13 cellular contexts compared by ENCODE assay signal in the genomic region with DNA sequence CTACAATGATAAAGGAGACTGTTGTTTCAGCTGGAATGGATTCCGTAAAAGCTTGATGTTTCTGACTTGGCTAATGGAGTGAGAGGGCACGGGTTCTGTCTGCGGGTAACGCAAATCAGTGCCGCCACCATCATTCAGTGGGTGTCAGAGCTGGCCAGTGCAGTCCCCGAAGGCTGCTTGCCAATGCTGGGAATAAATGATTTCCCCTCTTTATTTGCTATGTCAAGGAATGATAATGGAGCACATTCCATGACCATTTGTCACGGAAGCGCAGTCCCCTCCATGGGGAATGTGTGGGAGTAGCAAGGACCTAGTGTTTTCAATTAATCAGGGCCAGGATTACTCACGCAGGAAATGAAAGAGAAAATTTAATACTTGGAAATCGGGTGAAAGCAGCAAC.
DNase-seq lines count a peak whose midpoint lies in the region; ATAC-seq and TF ChIP-seq lines count a peak whose summit lies in the region.
"Had no signal": no experiment of that assay in that cellular context is flagged by ENCODE, and none has a peak within 500 bp of the region (broad histone marks: within the 10 kb centered on the region; RNA-seq: fewer than 3 reads in every experiment).

No MANE protein-coding gene starts in this region.

- H3K9me3 ChIP-seq in HEK293 (ENCODE audit: control insufficient read depth, insufficient read depth, low read depth, low read length), result no peaks in the 10 kb centered on the region
- H3K9me3 ChIP-seq in body of pancreas, result no peaks in the 10 kb centered on the region
- H3K9me3 ChIP-seq in left ventricle myocardium inferior (replicated peaks), result no peaks in the 10 kb centered on the region
- no peaks in the 10 kb centered on the region for H3K9me3 ChIP-seq in skeletal muscle satellite cell (replicated peaks; ENCODE audit: low read length)

- H3K27ac ChIP-seq in HEK293 (ENCODE audit: extremely low read depth, low read depth, low read length), result no peak overlapping the region
- H3K27ac ChIP-seq in body of pancreas, result peak overlapping the region in 2 of 4 donors; percentile 49 to 67
- peak overlapping the region; percentile 44 for H3K27ac ChIP-seq in left ventricle myocardium inferior (replicated peaks)

- H3K36me3 ChIP-seq in HEK293 (ENCODE audit: control insufficient read depth in 2 of 2, insufficient read depth in 1 of 2, low read length in 2 of 2) (no peaks in the 10 kb centered on the region), body of pancreas (replicated peaks in 1 of 2; ENCODE audit: insufficient read depth in 1 of 2, low read depth in 2 of 2) (no peaks in the 10 kb centered on the region), left ventricle myocardium inferior (no peaks in the 10 kb centered on the region), skeletal muscle satellite cell (ENCODE audit: insufficient read depth, low read length) (no peaks in the 10 kb centered on the region)

- H3K4me3 ChIP-seq in HEK293 (ENCODE audit: low read depth, low read length) (no peak overlapping the region), body of pancreas (no peak overlapping the region), left ventricle myocardium inferior (no peak overlapping the region), skeletal muscle satellite cell (ENCODE audit: low read length) (peak overlapping the region; percentile 54)
- H3K4me3 ChIP-seq: skin epidermis had no signal

- ATAC-seq in body of pancreas, result peak; percentile 85

- H3K27me3 Mint-ChIP-seq in activated T-helper 2 cell treated with anti-CD3 and anti-CD28 coated beads, Interferon-gamma antibody, Interleukin-2, Interleukin-4, amounts not matched to agents 10 μg/mL and 5 μg/mL and 100 μg/mL, durations not matched to agents 14 hours and 24 hours and 36 hours (ENCODE audit: low read depth), result no peaks in the 10 kb centered on the region
- no peaks in the 10 kb centered on the region for H3K27me3 Mint-ChIP-seq in activated T-cell treated with anti-CD3 and anti-CD28 coated beads, Interleukin-2, amount 50 U/mL, for 24 hours
- H3K27me3 Mint-ChIP-seq: IgD-negative memory B cell had no signal

- no peaks in the 10 kb centered on the region for H3K4me1 Mint-ChIP-seq in activated T-helper 2 cell treated with anti-CD3 and anti-CD28 coated beads, Interferon-gamma antibody, Interleukin-2, Interleukin-4, amounts not matched to agents 10 μg/mL and 5 μg/mL and 100 μg/mL, durations not matched to agents 14 hours and 24 hours and 36 hours (ENCODE audit: low read depth)
- no peaks in the 10 kb centered on the region for H3K4me1 Mint-ChIP-seq in activated T-cell treated with anti-CD3 and anti-CD28 coated beads, Interleukin-2, amount 50 U/mL, for 24 hours (ENCODE audit: low read depth)
- H3K4me1 Mint-ChIP-seq: IgD-negative memory B cell had no signal

- CTCF ChIA-PET in HEK293 (lab: Yijun Ruan, JAX), result interaction anchor here (0.6 to 22.8 kb wide), 6 partner anchors 12 to 396 kb away, joined by 3 to 566 read pairs (median 6); no protein-coding TSS in a partner anchor

- H3K9me3 Mint-ChIP-seq in activated T-helper 2 cell treated with anti-CD3 and anti-CD28 coated beads, Interferon-gamma antibody, Interleukin-2, Interleukin-4, amounts not matched to agents 10 μg/mL and 5 μg/mL and 100 μg/mL, durations not matched to agents 14 hours and 24 hours and 36 hours, result no peaks in the 10 kb centered on the region
- H3K9me3 Mint-ChIP-seq in activated T-cell treated with anti-CD3 and anti-CD28 coated beads, Interleukin-2, amount 50 U/mL, for 24 hours, result peaks cover 4% of the 10 kb centered on the region

- H3K36me3 Mint-ChIP-seq in activated T-helper 2 cell treated with anti-CD3 and anti-CD28 coated beads, Interferon-gamma antibody, Interleukin-2, Interleukin-4, amounts not matched to agents 10 μg/mL and 5 μg/mL and 100 μg/mL, durations not matched to agents 14 hours and 24 hours and 36 hours (ENCODE audit: low read depth), result no peaks in the 10 kb centered on the region
- H3K36me3 Mint-ChIP-seq in activated T-cell treated with anti-CD3 and anti-CD28 coated beads, Interleukin-2, amount 50 U/mL, for 24 hours (ENCODE audit: low read depth), result no peaks in the 10 kb centered on the region
- H3K36me3 Mint-ChIP-seq: IgD-negative memory B cell had no signal

- H3K4me3 Mint-ChIP-seq in activated T-helper 2 cell treated with anti-CD3 and anti-CD28 coated beads, Interferon-gamma antibody, Interleukin-2, Interleukin-4, amounts not matched to agents 10 μg/mL and 5 μg/mL and 100 μg/mL, durations not matched to agents 14 hours and 24 hours and 36 hours (ENCODE audit: low read depth), result no peak overlapping the region
- H3K4me3 Mint-ChIP-seq in activated T-cell treated with anti-CD3 and anti-CD28 coated beads, Interleukin-2, amount 50 U/mL, for 24 hours, result no peak overlapping the region
- H3K4me3 Mint-ChIP-seq: IgD-negative memory B cell had no signal

- H3K27ac Mint-ChIP-seq in activated T-helper 2 cell treated with anti-CD3 and anti-CD28 coated beads, Interferon-gamma antibody, Interleukin-2, Interleukin-4, amounts not matched to agents 10 μg/mL and 5 μg/mL and 100 μg/mL, durations not matched to agents 14 hours and 24 hours and 36 hours, result no peak overlapping the region
- no peak overlapping the region for H3K27ac Mint-ChIP-seq in activated T-cell treated with anti-CD3 and anti-CD28 coated beads, Interleukin-2, amount 50 U/mL, for 24 hours
- H3K27ac Mint-ChIP-seq: IgD-negative memory B cell had no signal

- H3K4me1 ChIP-seq in HEK293 (ENCODE audit: control insufficient read depth, insufficient read depth, low read length) (peaks cover 10% of the 10 kb centered on the region), body of pancreas (peaks cover 6% of the 10 kb centered on the region), left ventricle myocardium inferior (no peaks in the 10 kb centered on the region), skeletal muscle satellite cell (ENCODE audit: control insufficient read depth, insufficient read depth, low read length) (peaks cover 13% of the 10 kb centered on the region)

- peak; percentile 16 to 55 (median 38) for DNase-seq in body of pancreas
- peak; percentile 20 for DNase-seq in left ventricle myocardium inferior
- no peak for DNase-seq in DMS79 treated with DMSO at 0.1 percent for 48 hours (lab: John Stamatoyannopoulos, UW)
- DNase-seq in activated T-helper 2 cell treated with anti-CD3 and anti-CD28 coated beads, Interferon-gamma antibody, Interleukin-2, Interleukin-4, amounts not matched to agents 10 μg/mL and 5 μg/mL and 100 μg/mL, durations not matched to agents 14 hours and 24 hours and 36 hours (ENCODE audit: low spot score), result no peak
- DNase-seq in activated T-cell treated with anti-CD3 and anti-CD28 coated beads, Interleukin-2, amount 50 U/mL, for 24 hours, result no peak
- DNase-seq: activated T-cell treated with anti-CD3 and anti-CD28 coated beads, Interleukin-2, amount 50 U/mL, for 1 hour; anterior cingulate cortex; DMS153; NCI-H146 had no signal

- TF ChIP-seq CTCF in HEK293 (tag by site-specific recombination; IDR thresholded peaks at IDR 0.05) (no peak), body of pancreas (IDR thresholded peaks at IDR 0.05) (no peak), left ventricle myocardium inferior (IDR thresholded peaks at IDR 0.05; ENCODE audit: borderline replicate concordance) (no peak)

- H3K4me2 ChIP-seq in skeletal muscle satellite cell (ENCODE audit: low read length), result peak overlapping the region; percentile 61

- TF ChIP-seq POLR2A in body of pancreas (IDR thresholded peaks at IDR 0.05), result no peak

- intact Hi-C loops in body of pancreas (cut with DNase I) (no loop called here), left ventricle myocardium inferior (cut with micrococcal nuclease) (no loop called here)
- intact Hi-C loops in activated T-helper 2 cell treated with anti-CD3 and anti-CD28 coated beads, Interferon-gamma antibody, Interleukin-2, Interleukin-4, amounts not matched to agents 10 μg/mL and 5 μg/mL and 100 μg/mL, durations not matched to agents 14 hours and 24 hours and 36 hours (cut with micrococcal nuclease), result no loop called here

- WGBS in body of pancreas, 2 donors, result 50 to 63% methylated on average over 10 of the region's 10 CpGs

- peak overlapping the region; percentile 29 for H3K9ac ChIP-seq in skeletal muscle satellite cell (ENCODE audit: low read depth, low read length)

- H3K27me3 ChIP-seq in body of pancreas, result no peaks in the 10 kb centered on the region
- peaks cover 11% of the 10 kb centered on the region for H3K27me3 ChIP-seq in left ventricle myocardium inferior (ENCODE audit: low read depth)
- H3K27me3 ChIP-seq in skeletal muscle satellite cell (ENCODE audit: control insufficient read depth, insufficient read depth, low read length), result no peaks in the 10 kb centered on the region

- POLR2A ChIA-PET in HEK293 (lab: Yijun Ruan, JAX), result no interaction called here

TF ChIP-seq in HEK293, 187 proteins besides CTCF, POLR2A, EP300 and RAD21 (continues in another document):
- peak; percentile 48; the same call in 1 of the 2 replicates for TF ChIP-seq ZFHX2 (tag by site-specific recombination; conservative IDR thresholded peaks at IDR 0.05)
- TF ChIP-seq, protein P1, sequence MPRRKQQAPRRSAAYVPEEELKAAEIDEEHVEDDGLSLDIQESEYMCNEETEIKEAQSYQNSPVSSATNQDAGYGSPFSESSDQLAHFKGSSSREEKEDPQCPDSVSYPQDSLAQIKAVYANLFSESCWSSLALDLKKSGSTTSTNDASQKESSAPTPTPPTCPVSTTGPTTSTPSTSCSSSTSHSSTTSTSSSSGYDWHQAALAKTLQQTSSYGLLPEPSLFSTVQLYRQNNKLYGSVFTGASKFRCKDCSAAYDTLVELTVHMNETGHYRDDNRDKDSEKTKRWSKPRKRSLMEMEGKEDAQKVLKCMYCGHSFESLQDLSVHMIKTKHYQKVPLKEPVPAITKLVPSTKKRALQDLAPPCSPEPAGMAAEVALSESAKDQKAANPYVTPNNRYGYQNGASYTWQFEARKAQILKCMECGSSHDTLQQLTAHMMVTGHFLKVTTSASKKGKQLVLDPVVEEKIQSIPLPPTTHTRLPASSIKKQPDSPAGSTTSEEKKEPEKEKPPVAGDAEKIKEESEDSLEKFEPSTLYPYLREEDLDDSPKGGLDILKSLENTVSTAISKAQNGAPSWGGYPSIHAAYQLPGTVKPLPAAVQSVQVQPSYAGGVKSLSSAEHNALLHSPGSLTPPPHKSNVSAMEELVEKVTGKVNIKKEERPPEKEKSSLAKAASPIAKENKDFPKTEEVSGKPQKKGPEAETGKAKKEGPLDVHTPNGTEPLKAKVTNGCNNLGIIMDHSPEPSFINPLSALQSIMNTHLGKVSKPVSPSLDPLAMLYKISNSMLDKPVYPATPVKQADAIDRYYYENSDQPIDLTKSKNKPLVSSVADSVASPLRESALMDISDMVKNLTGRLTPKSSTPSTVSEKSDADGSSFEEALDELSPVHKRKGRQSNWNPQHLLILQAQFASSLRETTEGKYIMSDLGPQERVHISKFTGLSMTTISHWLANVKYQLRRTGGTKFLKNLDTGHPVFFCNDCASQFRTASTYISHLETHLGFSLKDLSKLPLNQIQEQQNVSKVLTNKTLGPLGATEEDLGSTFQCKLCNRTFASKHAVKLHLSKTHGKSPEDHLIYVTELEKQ (tag by site-specific recombination; IDR thresholded peaks at IDR 0.05; ENCODE audit: borderline replicate concordance), result no peak

Comparison
In these comparisons a context has a peak if more than half of its experiments do, and no peak if none do; other contexts are left out.
1. DNase-seq: peak in body of pancreas (4 of 4) and left ventricle myocardium inferior (single experiment); none in DMS79 treated with DMSO at 0.1 percent for 48 hours (single experiment), activated T-helper 2 cell treated with anti-CD3 and anti-CD28 coated beads, Interferon-gamma antibody, Interleukin-2, Interleukin-4, amounts not matched to agents 10 μg/mL and 5 μg/mL and 100 μg/mL, durations not matched to agents 14 hours and 24 hours and 36 hours (single experiment) and activated T-cell treated with anti-CD3 and anti-CD28 coated beads, Interleukin-2, amount 50 U/mL, for 24 hours (single experiment).